Comparison of ENCODE assay signal across 10 cellular contexts in the genomic region with DNA sequence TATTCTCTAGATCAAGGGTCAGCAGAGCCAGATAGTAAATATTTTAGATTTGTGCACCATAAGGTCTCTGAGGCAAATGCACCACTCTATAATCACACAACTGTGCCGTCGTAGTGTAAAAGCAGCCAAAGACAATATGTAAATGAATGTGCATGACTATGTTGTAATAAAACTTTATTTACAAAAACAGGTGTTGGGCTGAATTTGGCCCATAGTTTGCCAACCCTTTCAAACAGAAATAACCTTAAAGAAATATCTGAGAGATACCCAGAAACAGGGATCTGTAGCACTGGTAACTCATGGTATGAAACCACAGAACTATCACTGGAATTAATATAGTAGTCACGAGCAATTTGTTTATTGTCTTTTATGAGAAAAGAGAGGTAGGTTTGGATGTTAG.
DNase-seq lines count a peak whose midpoint lies in the region; ATAC-seq, FAIRE-seq and TF ChIP-seq lines count a peak whose summit lies in the region.
"Had no signal": no experiment of that assay in that cellular context is flagged by ENCODE, and none has a peak within 500 bp of the region (broad histone marks: within the 10 kb centered on the region; RNA-seq: fewer than 3 reads in every experiment).

No MANE protein-coding gene starts in this region.

- CTCF ChIA-PET in activated CD8-positive, alpha-beta memory T cell treated with anti-CD3 and anti-CD28 coated beads, Interleukin-2, amount 10 ng/mL, durations not matched to agents 7 days and 5 days (lab: Charles Lee): interaction anchor here (0.6 to 2.2 kb wide), 9 partner anchors 12 to 258 kb away, joined by 3 to 10 read pairs (median 4); no protein-coding TSS in a partner anchor
- CTCF ChIA-PET in K562 (lab: Yijun Ruan, JAX; ENCODE audit: low intra/inter-chr PET ratio): no interaction called here
- CTCF ChIA-PET in PC-3 (lab: Charles Lee): no interaction called here

- peaks cover 67% of the 10 kb centered on the region for H3K4me1 Mint-ChIP-seq in activated CD8-positive, alpha-beta memory T cell treated with anti-CD3 and anti-CD28 coated beads, Interleukin-2, amount 10 ng/mL, durations not matched to agents 7 days and 5 days

- H3K27me3 ChIP-seq in K562 (ENCODE audit: control insufficient read depth in 2 of 2, insufficient read depth in 2 of 2, low read length in 2 of 2): no peaks in the 10 kb centered on the region
- H3K27me3 ChIP-seq in thoracic aorta (replicated peaks; ENCODE audit: insufficient read depth): no peaks in the 10 kb centered on the region
- no peaks in the 10 kb centered on the region for H3K27me3 ChIP-seq in PC-3 (ENCODE audit: low read length)
- H3K27me3 ChIP-seq: cardiac muscle cell had no signal

- H3K36me3 ChIP-seq in K562 (ENCODE audit: control insufficient read depth, insufficient read depth, low read length) (no peaks in the 10 kb centered on the region), thoracic aorta (no peaks in the 10 kb centered on the region), PC-3 (ENCODE audit: low read depth, low read length) (no peaks in the 10 kb centered on the region)
- H3K36me3 ChIP-seq: cardiac muscle cell had no signal

- no peaks in the 10 kb centered on the region for H4K20me1 ChIP-seq in K562 (replicated peaks; ENCODE audit: control insufficient read depth, insufficient read depth, low read length)
- no peaks in the 10 kb centered on the region for H4K20me1 ChIP-seq in PC-3 (ENCODE audit: low read length)

- H3K27ac ChIP-seq in K562 (ENCODE audit: extremely low read depth, low read depth, low read length) (no peak overlapping the region), thoracic aorta (peak overlapping the region; percentile 44 to 56), PC-3 (ENCODE audit: low read length) (no peak overlapping the region)
- H3K27ac ChIP-seq: cardiac muscle cell had no signal

- WGBS in K562 (ENCODE audit: insufficient coverage, low coverage, missing lambda C conversion rate): 22% methylated on average over 3 of the region's 3 CpGs

- H3K9me2 ChIP-seq in PC-3 (replicated peaks; ENCODE audit: low read length): no peaks in the 10 kb centered on the region

- DNase-seq in activated CD8-positive, alpha-beta memory T cell treated with anti-CD3 and anti-CD28 coated beads, Interleukin-2, amount 10 ng/mL, durations not matched to agents 7 days and 5 days: no peak
- no peak for DNase-seq in activated CD8-positive, alpha-beta memory T cell treated with anti-CD3 and anti-CD28 coated beads, Interleukin-2, amount 50 U/mL, for 4 hours
- DNase-seq in K562 (ENCODE audit: extremely low read depth in 1 of 4, low spot score in 3 of 4): no peak
- DNase-seq in thoracic aorta (ENCODE audit: low spot score): no peak
- DNase-seq in PC-3: no peak
- DNase-seq in ACHN: no peak
- no peak for DNase-seq in NCI-H345 (lab: John Stamatoyannopoulos, UW)
- DNase-seq: NCI-H1105 had no signal

- ATAC-seq in activated CD8-positive, alpha-beta memory T cell treated with anti-CD3 and anti-CD28 coated beads, Interleukin-2, amount 10 ng/mL, durations not matched to agents 7 days and 5 days: peak; percentile 18
- ATAC-seq in HG03064 (IDR thresholded peaks at IDR 0.05; ENCODE audit: low read depth, unreplicated experiment) (peak; percentile 19), K562 (no peak), thoracic aorta (ENCODE audit: insufficient number of reproducible peaks, low FRiP score, low read depth) (no peak), PC-3 (no peak)

- POLR2A ChIA-PET in K562 (lab: Yijun Ruan, JAX) (no interaction called here), PC-3 (lab: Charles Lee; ENCODE audit: unreplicated experiment) (no interaction called here)

- H3K9me1 ChIP-seq in K562 (ENCODE audit: control insufficient read depth, insufficient read depth, low read length): no peaks in the 10 kb centered on the region

- TF ChIP-seq EP300 in K562 (IDR thresholded peaks at IDR 0.05; ENCODE audit: low read length): no peak

- H3K4me3 ChIP-seq in K562: no peak overlapping the region
- peak overlapping the region; percentile 48 for H3K4me3 ChIP-seq in thoracic aorta
- no peak overlapping the region for H3K4me3 ChIP-seq in PC-3 (ENCODE audit: low read length)
- H3K4me3 ChIP-seq: cardiac muscle cell had no signal

- no peak for TF ChIP-seq POLR2A in K562 (conservative IDR thresholded peaks at IDR 0.05)

- intact Hi-C loops in K562 (cut with micrococcal nuclease): no loop called here
- intact Hi-C loops in PC-3 (cut with micrococcal nuclease): no loop called here

- peak overlapping the region; percentile 97 for H3K27ac Mint-ChIP-seq in activated CD8-positive, alpha-beta memory T cell treated with anti-CD3 and anti-CD28 coated beads, Interleukin-2, amount 10 ng/mL, durations not matched to agents 7 days and 5 days

- no peak overlapping the region for H3K9ac ChIP-seq in K562 (ENCODE audit: insufficient read depth in 1 of 2, low read depth in 2 of 2, low read length in 2 of 2)
- no peak overlapping the region for H3K9ac ChIP-seq in PC-3 (ENCODE audit: low read length)

- TF ChIP-seq CTCF in K562 (IDR thresholded peaks at IDR 0.05 in 2 of 3, conservative IDR thresholded peaks at IDR 0.05 in 1 of 3; ENCODE audit: insufficient read depth in 2 of 3, low read depth in 1 of 3, low read length in 3 of 3) (no peak), thoracic aorta (IDR thresholded peaks at IDR 0.05) (no peak), PC-3 (conservative IDR thresholded peaks at IDR 0.05; ENCODE audit: low read depth, low read length) (no peak)

- no peak overlapping the region for H3K4me2 ChIP-seq in K562 (ENCODE audit: insufficient read depth, low read length)
- H3K4me2 ChIP-seq in PC-3 (ENCODE audit: low read length): no peak overlapping the region

- peak overlapping the region; percentile 60 for H3K4me3 Mint-ChIP-seq in activated CD8-positive, alpha-beta memory T cell treated with anti-CD3 and anti-CD28 coated beads, Interleukin-2, amount 10 ng/mL, durations not matched to agents 7 days and 5 days

- no peaks in the 10 kb centered on the region for H3F3A ChIP-seq in PC-3 (ENCODE audit: low read length, unreplicated experiment)

- H3K4me1 ChIP-seq in K562 (replicated peaks in 1 of 2; ENCODE audit: control insufficient read depth in 2 of 2, insufficient read depth in 2 of 2, low read length in 2 of 2): no peaks in the 10 kb centered on the region
- peaks cover 9 to 37% of the 10 kb centered on the region in 2 donors for H3K4me1 ChIP-seq in thoracic aorta (ENCODE audit: control insufficient read depth in 1 of 2, low read depth in 2 of 2)
- H3K4me1 ChIP-seq in PC-3 (ENCODE audit: insufficient read depth, low read length): no peaks in the 10 kb centered on the region

- no peak for TF ChIP-seq RAD21 in K562 (CRISPR knock-in tag; conservative IDR thresholded peaks at IDR 0.05 in 1 of 2, IDR thresholded peaks at IDR 0.05 in 1 of 2)

- H2AFZ ChIP-seq in K562 (ENCODE audit: low read depth, low read length) (no peak overlapping the region), PC-3 (ENCODE audit: low read length) (no peak overlapping the region)

- no peaks in the 10 kb centered on the region for H3K27me3 Mint-ChIP-seq in activated CD8-positive, alpha-beta memory T cell treated with anti-CD3 and anti-CD28 coated beads, Interleukin-2, amount 10 ng/mL, durations not matched to agents 7 days and 5 days

- H3K36me3 Mint-ChIP-seq in activated CD8-positive, alpha-beta memory T cell treated with anti-CD3 and anti-CD28 coated beads, Interleukin-2, amount 10 ng/mL, durations not matched to agents 7 days and 5 days: peaks cover 42% of the 10 kb centered on the region

- BruUV-seq in K562 (replicated peaks; lab: Mats Ljungman, UMichigan) (no TSS peak), PC-3 (replicated peaks; lab: Mats Ljungman, UMichigan) (no TSS peak)

- peaks cover 2% of the 10 kb centered on the region for H3K9me3 Mint-ChIP-seq in activated CD8-positive, alpha-beta memory T cell treated with anti-CD3 and anti-CD28 coated beads, Interleukin-2, amount 10 ng/mL, durations not matched to agents 7 days and 5 days (ENCODE audit: low read depth)

- H3K9me3 ChIP-seq in K562 (replicated peaks; ENCODE audit: control insufficient read depth, insufficient read depth, low read depth, low read length) (no peaks in the 10 kb centered on the region), thoracic aorta (no peaks in the 10 kb centered on the region), PC-3 (ENCODE audit: low read length) (no peaks in the 10 kb centered on the region)

- FAIRE-seq in K562 (lab: Jason Lieb, UNC): no peak

- in situ Hi-C loops in K562 (cut with MboI): no loop called here
- in situ Hi-C loops in ACHN (cut with HindIII; ENCODE audit: low pct_ligation_motif_present, low pct_unique_long_range_greater_than_20kb, low sequenced_read_pairs): no loop called here

- no peaks in the 10 kb centered on the region for H3K79me2 ChIP-seq in K562 (ENCODE audit: control insufficient read depth, insufficient read depth, low read length)
- H3K79me2 ChIP-seq in PC-3 (ENCODE audit: low read length): no peaks in the 10 kb centered on the region

TF ChIP-seq in K562, 482 proteins besides CTCF, POLR2A, EP300 and RAD21 (continues in another document):
- no peak for TF ChIP-seq CBX8 (IDR thresholded peaks at IDR 0.05; ENCODE audit: borderline replicate concordance, extremely low read depth, low read depth, low read length, poor library complexity, severe bottlenecking)

Comparison
In these comparisons a context has a peak if more than half of its experiments do, and no peak if none do; other contexts are left out.
1. ATAC-seq: peak in activated CD8-positive, alpha-beta memory T cell treated with anti-CD3 and anti-CD28 coated beads, Interleukin-2, amount 10 ng/mL, durations not matched to agents 7 days and 5 days (single experiment) and HG03064 (single experiment); none in K562 (single experiment), thoracic aorta (single experiment) and PC-3 (single experiment).
2. H3K27ac ChIP-seq: peak in thoracic aorta (2 of 2); none in K562 (single experiment) and PC-3 (single experiment).